16 cellular contexts compared by ENCODE assay signal in the genomic region with DNA sequence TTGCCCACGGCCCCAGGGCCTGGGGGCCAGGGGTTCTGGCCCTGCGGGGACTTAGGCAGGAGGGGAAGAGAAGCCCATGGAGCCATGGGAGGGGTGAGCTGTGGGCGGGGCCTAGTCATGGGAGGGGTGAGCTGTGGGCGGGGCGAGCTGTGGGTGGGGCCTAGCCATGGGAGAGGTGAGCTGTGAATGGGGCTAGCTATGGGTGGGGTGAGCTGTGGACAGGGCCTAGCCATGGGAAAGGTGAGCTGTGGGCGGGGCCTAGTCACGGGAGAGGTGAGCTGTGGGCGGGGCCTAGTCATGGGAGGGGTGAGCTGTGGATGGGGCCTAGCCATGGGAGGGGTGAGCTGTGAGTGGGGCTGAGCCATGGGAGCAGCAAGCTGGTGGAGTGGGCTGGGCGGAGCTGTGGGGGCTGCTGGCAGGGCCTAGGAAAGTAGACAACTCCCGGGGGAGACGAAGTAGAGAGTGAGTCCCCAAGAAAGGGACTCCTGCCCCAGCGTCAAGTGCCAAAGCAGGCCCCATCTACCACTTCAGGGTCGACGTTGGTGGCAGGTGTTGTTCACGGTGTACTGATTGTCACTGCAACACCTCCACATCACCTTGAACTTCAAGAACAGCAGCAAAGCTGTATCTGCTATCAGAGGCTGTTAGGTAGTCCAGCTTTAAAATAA. TPM values are rescaled to one million over a fixed set of nuclear protein-coding genes. Genes with fewer than 3 reads are reported as not detected.
A peak's percentile ranks its signal among the peaks of the same experiment; 100 is the strongest.
DNase-seq lines count a peak whose midpoint lies in the region; ATAC-seq and TF ChIP-seq lines count a peak whose summit lies in the region.
"Had no signal": no experiment of that assay in that cellular context is flagged by ENCODE, and none has a peak within 500 bp of the region (broad histone marks: within the 10 kb centered on the region; RNA-seq: fewer than 3 reads in every experiment).

No MANE protein-coding gene starts in this region.

- peak; percentile 9 for DNase-seq in DMS79 treated with DMSO at 0.1 percent for 48 hours (lab: John Stamatoyannopoulos, UW)
- no peak for DNase-seq in DMS79 (lab: John Stamatoyannopoulos, UW)
- peak; percentile 22 for DNase-seq in stimulated activated CD4-positive, alpha-beta T cell treated with anti-CD3 and anti-CD28 coated beads, Interleukin-15, amount 100 ng/mL, for 24 hours
- DNase-seq in stimulated activated CD4-positive, alpha-beta T cell treated with anti-CD3 and anti-CD28 coated beads, Interleukin-4, amount 100 ng/mL, for 4 hours, result no peak
- DNase-seq in right cardiac atrium, result peak in 1 of 3 donors; percentile 61
- no peak for DNase-seq in ovary
- DNase-seq: activated naive CD8-positive, alpha-beta T cell treated with anti-CD3 and anti-CD28 coated beads, Interleukin-2, amount 50 U/mL, for 24 hours; COR-L47; dorsolateral prefrontal cortex; NCI-H187 treated with DMSO at 0.1 percent for 48 hours; trophoblast cell had no signal

- no peak for TF ChIP-seq CTCF in ovary (IDR thresholded peaks at IDR 0.05)

- 77% methylated on average over 15 of the region's 15 CpGs for WGBS in right cardiac atrium
- WGBS in ovary, 3 donors, result 74 to 79% (median 76%) methylated on average over 14 to 15 of the region's 15 CpGs

- H3K4me3 ChIP-seq in right cardiac atrium (ENCODE audit: low read length) (no peak overlapping the region), ovary (no peak overlapping the region)
- H3K4me3 ChIP-seq: HAP-1, Peyer's patch, skin epidermis had no signal

- H3K9me3 ChIP-seq in right cardiac atrium (ENCODE audit: control insufficient read depth, low read length), result no peaks in the 10 kb centered on the region
- no peaks in the 10 kb centered on the region for H3K9me3 ChIP-seq in ovary
- H3K9me3 ChIP-seq: HAP-1, Peyer's patch had no signal

- TF ChIP-seq EP300 in ovary (IDR thresholded peaks at IDR 0.05), result no peak

- intact Hi-C loops in right cardiac atrium (cut with DNase I) (no loop called here), ovary (cut with DNase I) (no loop called here)

- H3K27me3 ChIP-seq in right cardiac atrium (ENCODE audit: control insufficient read depth, insufficient read depth) (no peaks in the 10 kb centered on the region), ovary (no peaks in the 10 kb centered on the region)
- H3K27me3 ChIP-seq: dorsolateral prefrontal cortex, Peyer's patch had no signal

- TF ChIP-seq POLR2A in ovary (IDR thresholded peaks at IDR 0.05), result no peak

- H3K4me1 ChIP-seq in right cardiac atrium (ENCODE audit: control insufficient read depth, insufficient read depth, low read length), result peaks cover 3% of the 10 kb centered on the region
- no peaks in the 10 kb centered on the region for H3K4me1 ChIP-seq in ovary (ENCODE audit: insufficient read depth)

- no peaks in the 10 kb centered on the region for H3K36me3 ChIP-seq in ovary
- H3K36me3 ChIP-seq: HAP-1, Peyer's patch had no signal

- ATAC-seq in right cardiac atrium (no peak), GM21390 (IDR thresholded peaks at IDR 0.05; ENCODE audit: unreplicated experiment) (no peak), GM19351 (IDR thresholded peaks at IDR 0.05; ENCODE audit: unreplicated experiment) (no peak)
- ATAC-seq: activated naive CD8-positive, alpha-beta T cell treated with anti-CD3 and anti-CD28 coated beads, Interleukin-2, amount 50 U/mL, for 24 hours had no signal

- H3K27ac ChIP-seq in right cardiac atrium (ENCODE audit: low read length) (peak overlapping the region; percentile 61), ovary (no peak overlapping the region)
- H3K27ac ChIP-seq: Peyer's patch had no signal

RNA-seq across cellular contexts. Expression of a gene that starts 19.2 kb away (rescaled TPM):
- total RNA-seq in right cardiac atrium (10 to 100 TPM; 12.4 to 25.0 (median 17.0) TPM), ovary (10 to 100 TPM in 6 of 7 donors, 1 to 10 TPM in 1; 7.7 to 34.4 (median 22.7) TPM)
- polyA plus RNA-seq in right cardiac atrium (8.1 TPM), ovary (10 to 100 TPM in 1 of 2 donors, 1 to 10 TPM in 1; 5.6 to 21.0 TPM)

RNA-seq across cellular contexts. Expression of a gene that starts 53.8 kb away (rescaled TPM):
- total RNA-seq in right cardiac atrium (10 to 100 TPM; 10.6 to 16.0 (median 15.2) TPM), ovary (10 to 100 TPM in 6 of 7 donors, 1 to 10 TPM in 1; 7.2 to 19.2 (median 14.1) TPM)
- polyA plus RNA-seq in right cardiac atrium (7.9 TPM), ovary (1 to 10 TPM; 4.4 to 6.8 TPM)

RNA-seq across cellular contexts. Expression of a gene that starts 57.3 kb away (rescaled TPM):
- total RNA-seq in right cardiac atrium, result 10 to 100 TPM; 15.4 to 19.0 (median 16.1) TPM
- 16.9 TPM for polyA plus RNA-seq in right cardiac atrium
- 10 to 100 TPM; 26.9 to 33.5 (median 30.2) TPM for total RNA-seq in ovary
- 10 to 100 TPM in 1 of 2 donors, 1 to 10 TPM in 1; 1.3 to 39.1 TPM for polyA plus RNA-seq in ovary

Comparison
In these comparisons a context has a peak if more than half of its experiments do, and no peak if none do; other contexts are left out.
1. DNase-seq: peak in DMS79 treated with DMSO at 0.1 percent for 48 hours (single experiment) and stimulated activated CD4-positive, alpha-beta T cell treated with anti-CD3 and anti-CD28 coated beads, Interleukin-15, amount 100 ng/mL, for 24 hours (single experiment); none in DMS79 (single experiment), stimulated activated CD4-positive, alpha-beta T cell treated with anti-CD3 and anti-CD28 coated beads, Interleukin-4, amount 100 ng/mL, for 4 hours (0 of 2) and ovary (0 of 5).